ENCODE assay signal across 8 cellular contexts in genomic region chr16:70014915-70015314, GRCh38.
DNase-seq lines count a peak whose midpoint lies in the region; ATAC-seq, FAIRE-seq and TF ChIP-seq lines count a peak whose summit lies in the region.
"Not testable (repeated sequence)": the region's sequence is repeated elsewhere in the genome, so short reads cannot be mapped to it uniquely, and the experiment has no call there.

No MANE protein-coding gene starts in this region.

- intact Hi-C loops in right lobe of liver (cut with DNase I) = not testable (repeated sequence)

- CTCF ChIA-PET in AG04450 (lab: Charles Lee); activated CD4-positive, alpha-beta T cell treated with anti-CD3 and anti-CD28 coated beads, Interleukin-2, amount 10 ng/mL, durations not matched to agents 7 days and 5 days (lab: Charles Lee): not testable (repeated sequence)

- FAIRE-seq in H54 (lab: Jason Lieb, UNC) = peak; percentile 76

- H2AFZ ChIP-seq in smooth muscle cell (ENCODE audit: low read depth) = not testable (repeated sequence)

- POLR2A ChIA-PET in AG04450 (lab: Yijun Ruan, JAX); activated CD4-positive, alpha-beta T cell treated with anti-CD3 and anti-CD28 coated beads, Interleukin-2, amount 10 ng/mL, durations not matched to agents 7 days and 5 days (lab: Charles Lee): not testable (repeated sequence)

- not testable (repeated sequence) for H3K4me3 Mint-ChIP-seq in activated CD4-positive, alpha-beta T cell treated with anti-CD3 and anti-CD28 coated beads, Interleukin-2, amount 10 ng/mL, durations not matched to agents 7 days and 5 days

- H4K20me1 ChIP-seq in smooth muscle cell (ENCODE audit: low read depth) = peaks cover 13% of the 10 kb centered on the region

- H3K4me2 ChIP-seq in smooth muscle cell = peak overlapping the region; percentile 40

- ATAC-seq in right lobe of liver = peak in 3 of 4 donors; percentile 36 to 57 (median 51)

- not testable (repeated sequence) for H3K9me3 Mint-ChIP-seq in activated CD4-positive, alpha-beta T cell treated with anti-CD3 and anti-CD28 coated beads, Interleukin-2, amount 10 ng/mL, durations not matched to agents 7 days and 5 days

- not testable (repeated sequence) for DNase-seq in AG04450 (ENCODE audit: low read depth, low spot score); H54 (ENCODE audit: insufficient read length, low spot score); activated CD4-positive, alpha-beta T cell treated with anti-CD3 and anti-CD28 coated beads, Interleukin-2, amount 10 ng/mL, durations not matched to agents 7 days and 5 days; right lobe of liver; smooth muscle cell (lab: John Stamatoyannopoulos, UW; ENCODE audit: unreplicated experiment)
- DNase-seq in NCI-H226 (peak; percentile 4), choroid plexus epithelial cell (ENCODE audit: low read depth) (peak; percentile 40), foreskin fibroblast (peak; percentile 31 to 37)

- peaks cover 10% of the 10 kb centered on the region for H3F3A ChIP-seq in smooth muscle cell (ENCODE audit: low read depth)

- peak overlapping the region; percentile 25 for H3K27ac Mint-ChIP-seq in activated CD4-positive, alpha-beta T cell treated with anti-CD3 and anti-CD28 coated beads, Interleukin-2, amount 10 ng/mL, durations not matched to agents 7 days and 5 days

- H3K27me3 ChIP-seq in AG04450 (ENCODE audit: control insufficient read depth, insufficient read depth, low read length); right lobe of liver; smooth muscle cell (ENCODE audit: low read depth): not testable (repeated sequence)

- H3K27me3 Mint-ChIP-seq in activated CD4-positive, alpha-beta T cell treated with anti-CD3 and anti-CD28 coated beads, Interleukin-2, amount 10 ng/mL, durations not matched to agents 7 days and 5 days = not testable (repeated sequence)

- not testable (repeated sequence) for H3K4me3 ChIP-seq in AG04450 (ENCODE audit: low read depth, low read length); choroid plexus epithelial cell (ENCODE audit: low read depth, low read length); foreskin fibroblast (ENCODE audit: low read depth in 1 of 2, low read length in 2 of 2); right lobe of liver; smooth muscle cell

- peaks cover 0 to 31% (median 1%) of the 10 kb centered on the region in 4 donors for H3K36me3 ChIP-seq in right lobe of liver
- H3K36me3 ChIP-seq in smooth muscle cell (ENCODE audit: low read depth) = not testable (repeated sequence)

- not testable (repeated sequence) for H3K36me3 Mint-ChIP-seq in activated CD4-positive, alpha-beta T cell treated with anti-CD3 and anti-CD28 coated beads, Interleukin-2, amount 10 ng/mL, durations not matched to agents 7 days and 5 days (ENCODE audit: low read depth)

- TF ChIP-seq CTCF in AG04450 (IDR thresholded peaks at IDR 0.05; ENCODE audit: low read depth, low read length); choroid plexus epithelial cell (conservative IDR thresholded peaks at IDR 0.05; ENCODE audit: low read depth, low read length); foreskin fibroblast (IDR thresholded peaks at IDR 0.05; ENCODE audit: low read depth, low read length); right lobe of liver (IDR thresholded peaks at IDR 0.05); smooth muscle cell (IDR thresholded peaks at IDR 0.05; ENCODE audit: borderline replicate concordance, insufficient read depth, poor library complexity, severe bottlenecking): not testable (repeated sequence)

- H3K27ac ChIP-seq in AG04450 (ENCODE audit: low read depth, low read length) (peak overlapping the region; percentile 21), smooth muscle cell (ENCODE audit: low read depth) (peak overlapping the region; percentile 51)
- not testable (repeated sequence) for H3K27ac ChIP-seq in right lobe of liver

- H3K79me2 ChIP-seq in smooth muscle cell (ENCODE audit: low read depth) = not testable (repeated sequence)

- not testable (repeated sequence) for H3K4me1 ChIP-seq in right lobe of liver; smooth muscle cell (ENCODE audit: low read depth)

- not testable (repeated sequence) for TF ChIP-seq POLR2A in H54 (IDR thresholded peaks at IDR 0.05; ENCODE audit: low read depth, low read length); right lobe of liver (IDR thresholded peaks at IDR 0.05)

- 84% methylated on average over 6 of the region's 6 CpGs for WGBS in right lobe of liver (ENCODE audit: insufficient coverage, low coverage, low lambda C conversion rate, missing lambda C conversion rate)
- WGBS in smooth muscle cell (ENCODE audit: low lambda C conversion rate) = 42% methylated on average over 6 of the region's 6 CpGs

- H3K9me3 ChIP-seq in AG04450 (ENCODE audit: control insufficient read depth, insufficient read depth, low read length); right lobe of liver; smooth muscle cell (replicated peaks; ENCODE audit: low read depth): not testable (repeated sequence)

- not testable (repeated sequence) for H3K4me1 Mint-ChIP-seq in activated CD4-positive, alpha-beta T cell treated with anti-CD3 and anti-CD28 coated beads, Interleukin-2, amount 10 ng/mL, durations not matched to agents 7 days and 5 days

- H3K9ac ChIP-seq in smooth muscle cell (ENCODE audit: low read depth) = not testable (repeated sequence)
